Comparison of ENCODE assay signal across 8 cellular contexts in the genomic region with DNA sequence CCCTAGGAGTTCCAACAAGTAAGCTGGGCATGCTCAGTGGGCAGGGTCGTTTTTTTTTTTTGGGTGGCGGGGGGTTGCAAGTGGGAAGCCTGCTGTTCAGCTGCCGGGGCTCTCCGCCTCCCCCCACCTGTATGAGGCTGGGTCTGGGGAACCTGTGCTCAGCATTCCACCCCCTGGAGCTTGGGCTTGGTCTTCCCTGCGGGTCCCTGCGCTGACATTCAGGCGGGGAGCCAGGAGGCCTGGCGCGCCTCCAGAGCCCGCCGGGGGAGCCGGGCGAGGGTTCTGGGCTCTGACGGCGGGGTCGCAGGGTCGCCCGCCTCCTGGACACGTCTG. TPM values are rescaled to one million over a fixed set of nuclear protein-coding genes. Genes with fewer than 3 reads are reported as not detected.
DNase-seq lines count a peak whose midpoint lies in the region; ATAC-seq and TF ChIP-seq lines count a peak whose summit lies in the region.

No MANE protein-coding gene starts in this region.

- H3K27me3 Mint-ChIP-seq in activated naive CD8-positive, alpha-beta T cell treated with anti-CD3 and anti-CD28 coated beads, Interleukin-2, amount 50 U/mL, for 24 hours = no peaks in the 10 kb centered on the region

- peaks cover 19% of the 10 kb centered on the region for H3K36me3 Mint-ChIP-seq in activated naive CD8-positive, alpha-beta T cell treated with anti-CD3 and anti-CD28 coated beads, Interleukin-2, amount 50 U/mL, for 24 hours (ENCODE audit: low read depth)

- H3K4me1 Mint-ChIP-seq in activated naive CD8-positive, alpha-beta T cell treated with anti-CD3 and anti-CD28 coated beads, Interleukin-2, amount 50 U/mL, for 24 hours = peaks cover 45% of the 10 kb centered on the region

- H3K4me1 ChIP-seq in iPS-18a (ENCODE audit: control insufficient read depth, low read depth, low read length) (peaks cover 32% of the 10 kb centered on the region), stomach smooth muscle (ENCODE audit: control insufficient read depth, insufficient read depth, low read length) (peaks cover 7% of the 10 kb centered on the region)

- peak overlapping the region; percentile 97 for H3K4me3 Mint-ChIP-seq in activated naive CD8-positive, alpha-beta T cell treated with anti-CD3 and anti-CD28 coated beads, Interleukin-2, amount 50 U/mL, for 24 hours

- H3K9ac ChIP-seq in iPS-18a (ENCODE audit: low read length) (peak overlapping the region; percentile 83), stomach smooth muscle (ENCODE audit: low read length in 2 of 2) (peak overlapping the region; percentile 90 to 95)

- no peaks in the 10 kb centered on the region for H3K9me3 ChIP-seq in iPS-18a (ENCODE audit: control insufficient read depth, low read depth, low read length)
- no peaks in the 10 kb centered on the region for H3K9me3 ChIP-seq in stomach smooth muscle (ENCODE audit: control insufficient read depth in 2 of 2, low read length in 2 of 2)

- peak overlapping the region; percentile 76 for H3K27ac Mint-ChIP-seq in activated naive CD8-positive, alpha-beta T cell treated with anti-CD3 and anti-CD28 coated beads, Interleukin-2, amount 50 U/mL, for 24 hours

- no peak for TF ChIP-seq CTCF in BJ (IDR thresholded peaks at IDR 0.05; ENCODE audit: insufficient read depth, low read depth, low read length)

- POLR2A ChIA-PET in BJ (lab: Charles Lee) = no interaction called here

- no peaks in the 10 kb centered on the region for H3K27me3 ChIP-seq in BJ (ENCODE audit: control insufficient read depth, insufficient read depth, low read length)
- no peaks in the 10 kb centered on the region for H3K27me3 ChIP-seq in iPS-18a (ENCODE audit: control insufficient read depth, insufficient read depth, low read length)
- H3K27me3 ChIP-seq in stomach smooth muscle (ENCODE audit: control insufficient read depth in 1 of 2, insufficient read depth in 2 of 2, low read length in 2 of 2) = no peaks in the 10 kb centered on the region

- H3K36me3 ChIP-seq in BJ (ENCODE audit: control insufficient read depth, insufficient read depth, low read length) (no peaks in the 10 kb centered on the region), iPS-18a (ENCODE audit: control insufficient read depth, low read depth, low read length) (no peaks in the 10 kb centered on the region), stomach smooth muscle (ENCODE audit: control insufficient read depth in 2 of 2, insufficient read depth in 2 of 2, low read length in 2 of 2) (no peaks in the 10 kb centered on the region)

- H3K4me3 ChIP-seq in BJ (ENCODE audit: low read depth, low read length) (peak overlapping the region; percentile 70), iPS-18a (ENCODE audit: low read length) (peak overlapping the region; percentile 72), stomach smooth muscle (ENCODE audit: low read length in 2 of 2) (peak overlapping the region; percentile 47 to 86)

- DNase-seq in BJ (ENCODE audit: low read depth) (no peak), NCI-H524 treated with DMSO at 0.1 percent for 48 hours (lab: John Stamatoyannopoulos, UW) (no peak), ecto neural progenitor cell (ENCODE audit: low spot score) (no peak), NCI-H1436 (lab: John Stamatoyannopoulos, UW) (no peak)
- DNase-seq in activated naive CD8-positive, alpha-beta T cell treated with anti-CD3 and anti-CD28 coated beads, Interleukin-2, amount 50 U/mL, for 24 hours = no peak

- H3K27ac ChIP-seq in iPS-18a (ENCODE audit: low read length) (peak overlapping the region; percentile 81), stomach smooth muscle (ENCODE audit: low read length) (peak overlapping the region; percentile 87)

- CTCF ChIA-PET in BJ (lab: Yijun Ruan, JAX) = interaction anchor here (0.9 to 3.7 kb wide), 2 partner anchors 32 to 100 kb away, joined by 3 to 12 read pairs; no protein-coding TSS in a partner anchor

- no peaks in the 10 kb centered on the region for H3K9me3 Mint-ChIP-seq in activated naive CD8-positive, alpha-beta T cell treated with anti-CD3 and anti-CD28 coated beads, Interleukin-2, amount 50 U/mL, for 24 hours

- peak; percentile 0 for ATAC-seq in HG02852 (IDR thresholded peaks at IDR 0.05; ENCODE audit: unreplicated experiment)
- no peak for ATAC-seq in activated naive CD8-positive, alpha-beta T cell treated with anti-CD3 and anti-CD28 coated beads, Interleukin-2, amount 50 U/mL, for 24 hours

RNA-seq across cellular contexts. Expression of a gene that starts 0.8 kb away (rescaled TPM):
- polyA plus RNA-seq in BJ (2011; rRNA removed) = 13.5 and 22.5 TPM in 2 replicates
- 25.1 and 28.1 TPM in 2 replicates for polyA minus RNA-seq in BJ (2011; rRNA and poly(A)+ RNA removed)
